In the genomic region with DNA sequence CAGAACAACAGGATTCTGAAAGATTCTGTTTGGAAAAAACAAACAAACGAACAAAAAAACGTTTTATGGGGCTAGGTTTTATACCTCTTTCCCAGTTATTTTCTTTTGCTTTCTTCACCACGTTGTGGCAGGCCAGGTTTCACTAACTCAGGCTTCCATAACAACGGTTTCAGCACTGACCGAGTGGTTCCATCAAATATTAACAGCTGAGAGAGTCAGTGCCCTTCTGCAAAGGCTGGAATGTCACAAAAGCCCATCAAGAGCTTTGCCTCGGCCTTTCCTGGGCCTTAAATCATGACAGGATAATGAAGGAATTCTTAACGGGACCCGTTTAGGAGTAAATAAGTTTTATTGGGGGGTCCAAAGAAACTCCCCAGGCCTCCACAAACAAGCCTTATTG, we compare ENCODE assay signal across 25 cellular contexts.
"Had no signal": no experiment of that assay in that cellular context is flagged by ENCODE, and none has a peak within 500 bp of the region (broad histone marks: within the 10 kb centered on the region; RNA-seq: fewer than 3 reads in every experiment).

No MANE protein-coding gene starts in this region.

- DNase-seq: activated CD4-positive, alpha-beta memory T cell treated with anti-CD3 and anti-CD28 coated beads, Interleukin-2, amount 10 ng/mL, durations not matched to agents 7 days and 5 days; activated CD4-positive, alpha-beta T cell treated with anti-CD3 and anti-CD28 coated beads for 4 hours; activated CD8-positive, alpha-beta memory T cell treated with anti-CD3 and anti-CD28 coated beads, Interleukin-2, amount 50 U/mL, for 48 hours; activated gamma-delta T cell treated with Interleukin-2 at 50 U/mL for 16 hours; activated naive CD4-positive, alpha-beta T cell treated with anti-CD3 and anti-CD28 coated beads, Interleukin-2, amount 50 U/mL, for 16 hours; activated T-cell treated with anti-CD3 and anti-CD28 coated beads, Interleukin-2, amount 50 U/mL, for 24 hours; amniotic stem cell; brain microvascular endothelial cell; cortex of kidney; esophagus squamous epithelium; foreskin melanocyte; left ventricle myocardium inferior; mucosa of descending colon; nephron progenitor cell; retina; sigmoid colon; small intestine; stimulated activated CD4-positive, alpha-beta T cell treated with anti-CD3 and anti-CD28 coated beads, Interleukin-4, amount 100 ng/mL, for 24 hours; trophoblast cell had no signal

- H3K9me3 ChIP-seq: esophagus squamous epithelium, left ventricle myocardium inferior, mucosa of descending colon, neutrophil, sigmoid colon, thoracic aorta had no signal

- H3K27ac ChIP-seq: brain microvascular endothelial cell, esophagus squamous epithelium, left ventricle myocardium inferior, neutrophil, sigmoid colon, thoracic aorta, VCaP had no signal

- H3K4me1 ChIP-seq: esophagus squamous epithelium, sigmoid colon had no signal

- H3K4me3 Mint-ChIP-seq: activated CD4-positive, alpha-beta memory T cell treated with anti-CD3 and anti-CD28 coated beads, Interleukin-2, amount 10 ng/mL, durations not matched to agents 7 days and 5 days; activated T-cell treated with anti-CD3 and anti-CD28 coated beads, Interleukin-2, amount 50 U/mL, for 24 hours; nephron progenitor cell; stimulated activated effector memory CD8-positive, alpha-beta T cell treated with anti-CD3 and anti-CD28 coated beads, Interleukin-12 subunit alpha, Interleukin-12 subunit beta, amount 100 ng/mL, for 72 hours; stimulated activated naive CD8-positive, alpha-beta T cell treated with anti-CD3 and anti-CD28 coated beads, Interleukin-15, Interleukin-2, amounts not matched to agents 100 ng/mL and 50 ng/mL, for 24 hours had no signal

- ATAC-seq: mucosa of descending colon; stimulated activated effector memory CD8-positive, alpha-beta T cell treated with anti-CD3 and anti-CD28 coated beads, Interleukin-12 subunit alpha, Interleukin-12 subunit beta, amount 100 ng/mL, for 72 hours had no signal

- H3K4me3 ChIP-seq: esophagus squamous epithelium, left ventricle myocardium inferior, mucosa of descending colon, sigmoid colon, thoracic aorta had no signal

- H3K36me3 ChIP-seq: brain microvascular endothelial cell, esophagus squamous epithelium, left ventricle myocardium inferior, neutrophil, thoracic aorta had no signal

- H3K27me3 Mint-ChIP-seq: activated CD4-positive, alpha-beta memory T cell treated with anti-CD3 and anti-CD28 coated beads, Interleukin-2, amount 10 ng/mL, durations not matched to agents 7 days and 5 days; activated T-cell treated with anti-CD3 and anti-CD28 coated beads, Interleukin-2, amount 50 U/mL, for 24 hours; progenitor cell of endocrine pancreas; stimulated activated naive CD8-positive, alpha-beta T cell treated with anti-CD3 and anti-CD28 coated beads, Interleukin-15, Interleukin-2, amounts not matched to agents 100 ng/mL and 50 ng/mL, for 24 hours had no signal

- H3K36me3 Mint-ChIP-seq: stimulated activated effector memory CD8-positive, alpha-beta T cell treated with anti-CD3 and anti-CD28 coated beads, Interleukin-12 subunit alpha, Interleukin-12 subunit beta, amount 100 ng/mL, for 72 hours had no signal

- H3K9me3 Mint-ChIP-seq: activated CD4-positive, alpha-beta memory T cell treated with anti-CD3 and anti-CD28 coated beads, Interleukin-2, amount 10 ng/mL, durations not matched to agents 7 days and 5 days; activated T-cell treated with anti-CD3 and anti-CD28 coated beads, Interleukin-2, amount 50 U/mL, for 24 hours; stimulated activated effector memory CD8-positive, alpha-beta T cell treated with anti-CD3 and anti-CD28 coated beads, Interleukin-12 subunit alpha, Interleukin-12 subunit beta, amount 100 ng/mL, for 72 hours; stimulated activated naive CD8-positive, alpha-beta T cell treated with anti-CD3 and anti-CD28 coated beads, Interleukin-15, Interleukin-2, amounts not matched to agents 100 ng/mL and 50 ng/mL, for 24 hours had no signal

- H3K27me3 ChIP-seq: brain microvascular endothelial cell, esophagus squamous epithelium, neutrophil, sigmoid colon had no signal

- H3K27ac Mint-ChIP-seq: activated CD4-positive, alpha-beta memory T cell treated with anti-CD3 and anti-CD28 coated beads, Interleukin-2, amount 10 ng/mL, durations not matched to agents 7 days and 5 days; activated T-cell treated with anti-CD3 and anti-CD28 coated beads, Interleukin-2, amount 50 U/mL, for 24 hours; nephron progenitor cell; progenitor cell of endocrine pancreas; stimulated activated effector memory CD8-positive, alpha-beta T cell treated with anti-CD3 and anti-CD28 coated beads, Interleukin-12 subunit alpha, Interleukin-12 subunit beta, amount 100 ng/mL, for 72 hours; stimulated activated naive CD8-positive, alpha-beta T cell treated with anti-CD3 and anti-CD28 coated beads, Interleukin-15, Interleukin-2, amounts not matched to agents 100 ng/mL and 50 ng/mL, for 24 hours had no signal
